ENCODE assay signal across 11 cellular contexts in genomic region chr12:50928392-50928791, GRCh38. TPM values are rescaled to one million over a fixed set of nuclear protein-coding genes. Genes with fewer than 3 reads are reported as not detected.
DNase-seq lines count a peak whose midpoint lies in the region; ATAC-seq, FAIRE-seq and TF ChIP-seq lines count a peak whose summit lies in the region.
"Had no signal": no experiment of that assay in that cellular context is flagged by ENCODE, and none has a peak within 500 bp of the region (broad histone marks: within the 10 kb centered on the region; RNA-seq: fewer than 3 reads in every experiment).

No MANE protein-coding gene starts in this region.

- H3K4me3 Mint-ChIP-seq in activated CD8-positive, alpha-beta memory T cell treated with anti-CD3 and anti-CD28 coated beads, Interleukin-2, amount 10 ng/mL, durations not matched to agents 7 days and 5 days = no peak overlapping the region
- peak overlapping the region; percentile 96 for H3K4me3 Mint-ChIP-seq in natural killer cell

- H3K4me1 Mint-ChIP-seq in activated CD8-positive, alpha-beta memory T cell treated with anti-CD3 and anti-CD28 coated beads, Interleukin-2, amount 10 ng/mL, durations not matched to agents 7 days and 5 days = peaks cover 38% of the 10 kb centered on the region
- H3K4me1 Mint-ChIP-seq in natural killer cell = peaks cover 53 to 66% of the 10 kb centered on the region in 2 donors

- H3K9me3 Mint-ChIP-seq in activated CD8-positive, alpha-beta memory T cell treated with anti-CD3 and anti-CD28 coated beads, Interleukin-2, amount 10 ng/mL, durations not matched to agents 7 days and 5 days (ENCODE audit: low read depth) = no peaks in the 10 kb centered on the region
- no peaks in the 10 kb centered on the region for H3K9me3 Mint-ChIP-seq in natural killer cell

- CTCF ChIA-PET in activated CD8-positive, alpha-beta memory T cell treated with anti-CD3 and anti-CD28 coated beads, Interleukin-2, amount 10 ng/mL, durations not matched to agents 7 days and 5 days (lab: Charles Lee) = no interaction called here

- H3K4me3 ChIP-seq in dorsolateral prefrontal cortex (peak overlapping the region; percentile 44 to 89 (median 74)), small intestine (ENCODE audit: low read depth in 1 of 2, low read length in 2 of 2) (peak overlapping the region in 1 of 2 donors; percentile 48)

- H3K27ac Mint-ChIP-seq in activated CD8-positive, alpha-beta memory T cell treated with anti-CD3 and anti-CD28 coated beads, Interleukin-2, amount 10 ng/mL, durations not matched to agents 7 days and 5 days = peak overlapping the region; percentile 4
- H3K27ac Mint-ChIP-seq in natural killer cell = peak overlapping the region; percentile 92 to 95

- H3K27me3 Mint-ChIP-seq in activated CD8-positive, alpha-beta memory T cell treated with anti-CD3 and anti-CD28 coated beads, Interleukin-2, amount 10 ng/mL, durations not matched to agents 7 days and 5 days = no peaks in the 10 kb centered on the region
- no peaks in the 10 kb centered on the region for H3K27me3 Mint-ChIP-seq in natural killer cell (ENCODE audit: low read depth in 2 of 2)

- ATAC-seq in activated CD8-positive, alpha-beta memory T cell treated with anti-CD3 and anti-CD28 coated beads, Interleukin-2, amount 10 ng/mL, durations not matched to agents 7 days and 5 days = no peak
- no peak for ATAC-seq in natural killer cell
- ATAC-seq: activated CD4-positive, CD25-positive, alpha-beta regulatory T cell treated with anti-CD3 and anti-CD28 coated beads, Interleukin-2, amount 50 U/mL, for 24 hours had no signal

- intact Hi-C loops in dorsolateral prefrontal cortex (cut with DNase I) = loop anchor here (5.0 to 10.0 kb wide), 4 partner anchors 59 to 1254 kb away; partner anchors contain the start of gene SLC11A2 (in 1 of the 2)
- intact Hi-C loops in natural killer cell (cut with micrococcal nuclease) = loop anchor here (5.0 to 10.0 kb wide), 2 partner anchors 96 to 161 kb away; partner anchors contain the start of gene SLC11A2

- H3K9me3 ChIP-seq in small intestine (ENCODE audit: control insufficient read depth, low read depth) = no peaks in the 10 kb centered on the region

- DNase-seq in activated CD8-positive, alpha-beta memory T cell treated with anti-CD3 and anti-CD28 coated beads, Interleukin-2, amount 10 ng/mL, durations not matched to agents 7 days and 5 days = no peak
- DNase-seq in activated CD8-positive, alpha-beta memory T cell treated with anti-CD3 and anti-CD28 coated beads for 24 hours = no peak
- DNase-seq in dorsolateral prefrontal cortex (no peak), natural killer cell (no peak), ureter (ENCODE audit: low spot score) (peak; percentile 67), small intestine (no peak), NCI-H146 (lab: John Stamatoyannopoulos, UW) (no peak)
- no peak for DNase-seq in activated CD4-positive, alpha-beta T cell treated with anti-CD3 and anti-CD28 coated beads for 1 hour
- DNase-seq: ACHN, NCI-H748 treated with DMSO at 0.1 percent for 48 hours had no signal

- 65 to 79% (median 72%) methylated on average over 3 of the region's 3 CpGs for WGBS in small intestine, 3 donors

- H3K4me1 ChIP-seq in small intestine (ENCODE audit: control insufficient read depth in 2 of 2, insufficient read depth in 1 of 2, low read depth in 1 of 2, low read length in 1 of 2) = peaks cover 2 to 4% of the 10 kb centered on the region in 2 donors

- peaks cover 0 to 1% of the 10 kb centered on the region in 2 donors for H3K36me3 ChIP-seq in small intestine (ENCODE audit: control insufficient read depth in 2 of 2, insufficient read depth in 2 of 2, low read length in 2 of 2)

- H3K27me3 ChIP-seq in dorsolateral prefrontal cortex (no peaks in the 10 kb centered on the region), small intestine (ENCODE audit: control insufficient read depth in 2 of 2, insufficient read depth in 2 of 2, low read length in 2 of 2) (no peaks in the 10 kb centered on the region)

- TF ChIP-seq CTCF in dorsolateral prefrontal cortex (IDR thresholded peaks at IDR 0.05 in 54 of 56, conservative IDR thresholded peaks at IDR 0.05 in 2 of 56; ENCODE audit: low read depth in 1 of 56, partially characterized antibody in 56 of 56) = no peak
- TF ChIP-seq CTCF in natural killer cell (IDR thresholded peaks at IDR 0.05) = no peak

- peak overlapping the region in 40 of 59 donors; percentile 1 to 99 (median 95) for H3K27ac ChIP-seq in dorsolateral prefrontal cortex
- peak overlapping the region in 1 of 2 donors; percentile 45 for H3K27ac ChIP-seq in small intestine (ENCODE audit: low read depth in 1 of 2, low read length in 1 of 2)

- FAIRE-seq in small intestine (lab: Jason Lieb, UNC) = no peak

- H3K36me3 Mint-ChIP-seq in activated CD8-positive, alpha-beta memory T cell treated with anti-CD3 and anti-CD28 coated beads, Interleukin-2, amount 10 ng/mL, durations not matched to agents 7 days and 5 days = peaks cover 11% of the 10 kb centered on the region
- H3K36me3 Mint-ChIP-seq in natural killer cell = no peaks in the 10 kb centered on the region

RNA-seq across cellular contexts. Expression of gene HIGD1C, which starts 24.0 kb away (rescaled TPM):
- not detected for total RNA-seq in activated CD8-positive, alpha-beta memory T cell treated with anti-CD3 and anti-CD28 coated beads, Interleukin-2, amount 10 ng/mL, durations not matched to agents 7 days and 5 days
- total RNA-seq in dorsolateral prefrontal cortex = 1 to 10 TPM in 1 of 120 experiments, not detected in 119; 2.2 TPM
- total RNA-seq in natural killer cell = not detected
- total RNA-seq in ureter = not detected
- polyA plus RNA-seq in small intestine = not detected
